In genomic region chr16:58501242-58502131, GRCh38 we compare ENCODE assay signal across 8 cellular contexts. TPM values are rescaled to one million over a fixed set of nuclear protein-coding genes. Genes with fewer than 3 reads are reported as not detected.
A peak's percentile ranks its signal among the peaks of the same experiment; 100 is the strongest.
DNase-seq lines count a peak whose midpoint lies in the region; ATAC-seq and TF ChIP-seq lines count a peak whose summit lies in the region.

No MANE protein-coding gene starts in this region.

- H3K4me2 ChIP-seq in fibroblast of lung (ENCODE audit: extremely low read depth, insufficient read depth, low read length) (peak overlapping the region; percentile 80), neural cell (ENCODE audit: low read length) (peak overlapping the region; percentile 77)

- peak overlapping the region; percentile 7 for H3K9ac ChIP-seq in fibroblast of lung (ENCODE audit: insufficient read depth, low read length)
- H3K9ac ChIP-seq in neural cell (ENCODE audit: low read length) = peak overlapping the region; percentile 97

- H3K4me3 ChIP-seq in AG04449 (ENCODE audit: low read depth, low read length) = peak overlapping the region; percentile 70
- H3K4me3 ChIP-seq in fibroblast of lung (replicated peaks in 1 of 4; ENCODE audit: control extremely low read depth in 1 of 4, insufficient read depth in 1 of 4, low read depth in 3 of 4, low read length in 4 of 4) = peak overlapping the region in 2 of 4 experiments; percentile 35 to 47
- H3K4me3 ChIP-seq in neural cell (ENCODE audit: low read length) = peak overlapping the region; percentile 76
- peak overlapping the region; percentile 32 to 40 for H3K4me3 ChIP-seq in vagina

- DNase-seq in AG04449 (ENCODE audit: low read depth, low spot score) (no peak), NAMALWA (ENCODE audit: low spot score) (peak; percentile 55), fibroblast of lung (ENCODE audit: low read depth in 2 of 2) (peak in 1 of 2 donors; percentile 16), vagina (ENCODE audit: extremely low spot score in 2 of 2) (no peak), OCI-M1 (lab: John Stamatoyannopoulos, UW) (no peak)
- DNase-seq in activated CD8-positive, alpha-beta memory T cell treated with anti-CD3 and anti-CD28 coated beads, Interleukin-2, amount 50 U/mL, for 48 hours = peak; percentile 69

- no peak for ATAC-seq in HG02852 (IDR thresholded peaks at IDR 0.05; ENCODE audit: unreplicated experiment)

- H3K4me1 ChIP-seq in fibroblast of lung (ENCODE audit: control insufficient read depth, extremely low read depth, insufficient read depth, low read length) = no peaks in the 10 kb centered on the region
- H3K4me1 ChIP-seq in vagina = peaks cover 20% of the 10 kb centered on the region

- TF ChIP-seq CTCF in AG04449 (IDR thresholded peaks at IDR 0.05; ENCODE audit: insufficient read depth, low read length, missing control alignments) = no peak
- no peak for TF ChIP-seq CTCF in fibroblast of lung (conservative IDR thresholded peaks at IDR 0.05 in 1 of 2, IDR thresholded peaks at IDR 0.05 in 1 of 2; ENCODE audit: low read depth in 1 of 2, low read length in 2 of 2)
- peak; percentile 16 for TF ChIP-seq CTCF in neural cell (IDR thresholded peaks at IDR 0.05; ENCODE audit: poor library complexity, severe bottlenecking)
- no peak for TF ChIP-seq CTCF in vagina (IDR thresholded peaks at IDR 0.05)

- TF ChIP-seq EP300 in neural cell (conservative IDR thresholded peaks at IDR 0.05; ENCODE audit: poor library complexity, severe bottlenecking) = peak; percentile 61

- H2AFZ ChIP-seq in fibroblast of lung (ENCODE audit: low read length) (no peak overlapping the region), neural cell (ENCODE audit: low read depth, low read length) (peak overlapping the region; percentile 48)

- no peaks in the 10 kb centered on the region for H3K36me3 ChIP-seq in fibroblast of lung (ENCODE audit: control insufficient read depth, insufficient read depth, low read length)
- H3K36me3 ChIP-seq in neural cell (ENCODE audit: insufficient read depth, low read length) = no peaks in the 10 kb centered on the region
- peaks cover 0 to 3% of the 10 kb centered on the region in 2 donors for H3K36me3 ChIP-seq in vagina

- no peaks in the 10 kb centered on the region for H3K9me3 ChIP-seq in fibroblast of lung (ENCODE audit: control insufficient read depth, insufficient read depth, low read depth, low read length)
- no peaks in the 10 kb centered on the region for H3K9me3 ChIP-seq in neural cell (ENCODE audit: low read length)
- H3K9me3 ChIP-seq in vagina = no peaks in the 10 kb centered on the region

- POLR2A ChIA-PET in AG04449 (lab: Yijun Ruan, JAX) = no interaction called here

- H3K9me2 ChIP-seq in neural cell (ENCODE audit: insufficient read depth, low read length) = no peaks in the 10 kb centered on the region

- H3K79me2 ChIP-seq in fibroblast of lung (ENCODE audit: control insufficient read depth, insufficient read depth, low read length) = no peaks in the 10 kb centered on the region
- H3K79me2 ChIP-seq in neural cell (replicated peaks; ENCODE audit: insufficient read depth, low read length) = peaks cover 41% of the 10 kb centered on the region

- H3K27ac ChIP-seq in fibroblast of lung (ENCODE audit: insufficient read depth, low read length) (no peak overlapping the region), neural cell (ENCODE audit: low read length) (peak overlapping the region; percentile 100), vagina (no peak overlapping the region)

- TF ChIP-seq POLR2A in vagina (IDR thresholded peaks at IDR 0.05) = no peak

- intact Hi-C loops in vagina (cut with DNase I) = no loop called here

- CTCF ChIA-PET in AG04449 (lab: Yijun Ruan, JAX) = interaction anchor here (0.6 to 4.1 kb wide), 5 partner anchors 10 to 255 kb away, joined by 3 to 29 read pairs (median 8); no protein-coding TSS in a partner anchor

- peaks cover 15% of the 10 kb centered on the region for H3F3A ChIP-seq in neural cell (ENCODE audit: insufficient read depth, low read length, poor library complexity, severe bottlenecking)

- no peak for TF ChIP-seq RAD21 in neural cell (conservative IDR thresholded peaks at IDR 0.05)

- H4K20me1 ChIP-seq in fibroblast of lung (ENCODE audit: control insufficient read depth, extremely low read depth, insufficient read depth, low read length) (no peaks in the 10 kb centered on the region), neural cell (ENCODE audit: insufficient read depth) (peaks cover 4% of the 10 kb centered on the region)

- H3K27me3 ChIP-seq in fibroblast of lung (ENCODE audit: control insufficient read depth, insufficient read depth, low read length) (peaks cover 7% of the 10 kb centered on the region), neural cell (ENCODE audit: insufficient read depth, low read depth, low read length) (no peaks in the 10 kb centered on the region), vagina (no peaks in the 10 kb centered on the region)

TF ChIP-seq in neural cell, 6 proteins besides CTCF, POLR2A, EP300 and RAD21:
- peak; percentile 94 for TF ChIP-seq POLR2AphosphoS5 (IDR thresholded peaks at IDR 0.05)
- TF ChIP-seq SMC3 (conservative IDR thresholded peaks at IDR 0.05; ENCODE audit: poor library complexity) = peak; percentile 44
- no peak for TF ChIP-seq EZH2 (IDR thresholded peaks at IDR 0.05; ENCODE audit: borderline replicate concordance, insufficient read depth, low read length, poor library complexity, severe bottlenecking)
- TF ChIP-seq MXI1 (conservative IDR thresholded peaks at IDR 0.05; ENCODE audit: poor library complexity, severe bottlenecking) = peak; percentile 34
- TF ChIP-seq, protein P1, sequence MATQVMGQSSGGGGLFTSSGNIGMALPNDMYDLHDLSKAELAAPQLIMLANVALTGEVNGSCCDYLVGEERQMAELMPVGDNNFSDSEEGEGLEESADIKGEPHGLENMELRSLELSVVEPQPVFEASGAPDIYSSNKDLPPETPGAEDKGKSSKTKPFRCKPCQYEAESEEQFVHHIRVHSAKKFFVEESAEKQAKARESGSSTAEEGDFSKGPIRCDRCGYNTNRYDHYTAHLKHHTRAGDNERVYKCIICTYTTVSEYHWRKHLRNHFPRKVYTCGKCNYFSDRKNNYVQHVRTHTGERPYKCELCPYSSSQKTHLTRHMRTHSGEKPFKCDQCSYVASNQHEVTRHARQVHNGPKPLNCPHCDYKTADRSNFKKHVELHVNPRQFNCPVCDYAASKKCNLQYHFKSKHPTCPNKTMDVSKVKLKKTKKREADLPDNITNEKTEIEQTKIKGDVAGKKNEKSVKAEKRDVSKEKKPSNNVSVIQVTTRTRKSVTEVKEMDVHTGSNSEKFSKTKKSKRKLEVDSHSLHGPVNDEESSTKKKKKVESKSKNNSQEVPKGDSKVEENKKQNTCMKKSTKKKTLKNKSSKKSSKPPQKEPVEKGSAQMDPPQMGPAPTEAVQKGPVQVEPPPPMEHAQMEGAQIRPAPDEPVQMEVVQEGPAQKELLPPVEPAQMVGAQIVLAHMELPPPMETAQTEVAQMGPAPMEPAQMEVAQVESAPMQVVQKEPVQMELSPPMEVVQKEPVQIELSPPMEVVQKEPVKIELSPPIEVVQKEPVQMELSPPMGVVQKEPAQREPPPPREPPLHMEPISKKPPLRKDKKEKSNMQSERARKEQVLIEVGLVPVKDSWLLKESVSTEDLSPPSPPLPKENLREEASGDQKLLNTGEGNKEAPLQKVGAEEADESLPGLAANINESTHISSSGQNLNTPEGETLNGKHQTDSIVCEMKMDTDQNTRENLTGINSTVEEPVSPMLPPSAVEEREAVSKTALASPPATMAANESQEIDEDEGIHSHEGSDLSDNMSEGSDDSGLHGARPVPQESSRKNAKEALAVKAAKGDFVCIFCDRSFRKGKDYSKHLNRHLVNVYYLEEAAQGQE (IDR thresholded peaks at IDR 0.05; ENCODE audit: borderline replicate concordance) = peak; percentile 10
- TF ChIP-seq TAF1 (IDR thresholded peaks at IDR 0.05; ENCODE audit: low read depth) = peak; percentile 71

RNA-seq across cellular contexts. Expression of gene NDRG4, which starts 1.5 kb away (rescaled TPM):
- total RNA-seq in fibroblast of lung (1.8 and 5.1 TPM in 2 replicates), vagina (128 TPM)
- polyA plus RNA-seq in fibroblast of lung (4.0 and 8.3 TPM in 2 replicates), neural cell (507 and 592 TPM in 2 replicates)
- 4.4 and 7.8 TPM in 2 replicates for polyA plus RNA-seq in fibroblast of lung (2012)
- polyA minus RNA-seq in fibroblast of lung (ENCODE audit: low replicate concordance) (18.1 and 53.4 TPM in 2 replicates), neural cell (346 and 414 TPM in 2 replicates)

RNA-seq across cellular contexts. Expression of gene SETD6, which starts 13.8 kb away (rescaled TPM):
- 7.9 and 8.2 TPM in 2 replicates for total RNA-seq in fibroblast of lung
- 6.3 and 7.2 TPM in 2 replicates for polyA plus RNA-seq in fibroblast of lung
- polyA plus RNA-seq in fibroblast of lung (2012) = 5.8 and 6.7 TPM in 2 replicates
- polyA minus RNA-seq in fibroblast of lung (ENCODE audit: low replicate concordance) = 5.2 and 7.8 TPM in 2 replicates
- polyA plus RNA-seq in neural cell = 59.4 and 61.2 TPM in 2 replicates
- 34.6 and 36.9 TPM in 2 replicates for polyA minus RNA-seq in neural cell
- total RNA-seq in vagina = 79.1 TPM

Comparison
In these comparisons a context has a peak if more than half of its experiments do, and no peak if none do; other contexts are left out.
1. DNase-seq: peak in NAMALWA (single experiment) and activated CD8-positive, alpha-beta memory T cell treated with anti-CD3 and anti-CD28 coated beads, Interleukin-2, amount 50 U/mL, for 48 hours (single experiment); none in AG04449 (single experiment), vagina (0 of 2) and OCI-M1 (single experiment).
2. RNA of gene NDRG4, which starts 1.5 kb away (total RNA-seq): 128 TPM in vagina (single experiment); 1.8 to 5.1 TPM in fibroblast of lung; every median in the first group is over 10 times any median in the second.